In the genomic region with DNA sequence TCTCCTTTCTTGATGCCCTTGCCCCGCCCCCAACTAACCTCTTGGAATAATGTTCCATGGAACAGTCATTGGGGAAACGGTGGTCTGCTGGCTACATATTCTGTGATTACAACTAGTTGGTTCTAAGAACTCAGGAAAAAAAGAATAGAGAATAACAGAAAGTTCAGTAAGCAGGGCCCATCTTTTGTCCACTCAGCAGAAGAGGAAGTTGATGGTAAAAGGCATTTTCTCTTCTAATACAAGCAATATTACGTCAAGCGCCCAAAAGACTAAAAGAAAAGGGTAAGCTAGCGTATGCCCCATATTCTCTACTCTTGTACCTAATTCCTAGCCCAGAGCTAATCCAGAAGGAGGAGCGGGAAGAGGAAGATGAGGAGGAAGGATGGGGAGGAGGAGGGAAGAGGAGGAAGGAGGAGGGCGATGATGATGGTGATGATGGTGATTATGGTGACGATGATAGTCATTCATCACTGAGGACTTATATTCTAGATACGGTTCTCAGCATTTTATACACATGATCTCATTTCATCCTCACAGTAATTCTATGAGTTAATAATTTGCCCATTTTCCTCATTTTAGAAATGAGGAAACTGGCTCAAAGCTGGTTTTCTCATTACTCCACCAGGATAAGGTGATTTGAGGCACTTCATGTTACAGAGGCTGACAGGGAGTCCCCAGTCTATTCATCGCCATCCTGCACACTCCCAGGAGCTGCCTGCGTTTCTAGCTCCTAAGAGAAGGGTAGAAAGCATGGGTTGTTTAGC, we compare ENCODE assay signal across 23 cellular contexts.
"Had no signal": no experiment of that assay in that cellular context is flagged by ENCODE, and none has a peak within 500 bp of the region (broad histone marks: within the 10 kb centered on the region; RNA-seq: fewer than 3 reads in every experiment).

No MANE protein-coding gene starts in this region.

- H3K4me1 ChIP-seq: breast epithelium had no signal

- H3K4me3 ChIP-seq: breast epithelium, MG63 had no signal

- DNase-seq: activated CD4-positive, alpha-beta T cell treated with anti-CD3 and anti-CD28 coated beads for 4 hours; activated CD4-positive, alpha-beta T cell treated with anti-CD3 and anti-CD28 coated beads, Interleukin-2, amount 50 U/mL, for 4 hours; activated CD8-positive, alpha-beta memory T cell treated with anti-CD3 and anti-CD28 coated beads, Interleukin-2, amount 50 U/mL, for 48 hours; activated CD8-positive, alpha-beta T cell treated with anti-CD3 and anti-CD28 coated beads, Interleukin-2, amount 10 ng/mL, durations not matched to agents 7 days and 5 days; activated naive CD4-positive, alpha-beta T cell treated with anti-CD3 and anti-CD28 coated beads, Interleukin-2, amount 50 U/mL, for 16 hours; activated naive CD8-positive, alpha-beta T cell treated with anti-CD3 and anti-CD28 coated beads, Interleukin-2, amount 10 ng/mL, durations not matched to agents 7 days and 5 days; activated T-cell treated with anti-CD3 and anti-CD28 coated beads, Interleukin-2, amount 50 U/mL, for 1 hour; caudate nucleus; MG63; NCI-H1092; NCI-H1417; NCI-H1930; NCI-H2171; NCI-H2227 treated with DMSO at 0.1 percent for 48 hours; NCI-H446 treated with DMSO at 0.1 percent for 48 hours; NCI-H524 treated with DMSO at 0.1 percent for 48 hours; NCI-H774; RPMI8226; SK-N-SH; SW 1271 had no signal

- ATAC-seq: activated CD4-positive, CD25-positive, alpha-beta regulatory T cell treated with anti-CD3 and anti-CD28 coated beads, Interleukin-2, amount 50 U/mL, for 24 hours; activated CD8-positive, alpha-beta T cell treated with anti-CD3 and anti-CD28 coated beads, Interleukin-2, amount 10 ng/mL, durations not matched to agents 7 days and 5 days; Right ventricle myocardium inferior had no signal

- H3K27ac ChIP-seq: breast epithelium had no signal

- H3K36me3 ChIP-seq: breast epithelium, MG63 had no signal

- H3K4me2 ChIP-seq: SK-N-SH had no signal

- H3K27me3 ChIP-seq: breast epithelium, MG63 had no signal

- H3K9me3 ChIP-seq: breast epithelium, MG63, SK-N-SH had no signal

- H3K9ac ChIP-seq: SK-N-SH had no signal
